8 cellular contexts compared by ENCODE assay signal in genomic region chr6:3456794-3457709, GRCh38. TPM values are rescaled to one million over a fixed set of nuclear protein-coding genes. Genes with fewer than 3 reads are reported as not detected.
DNase-seq lines count a peak whose midpoint lies in the region; ATAC-seq, FAIRE-seq and TF ChIP-seq lines count a peak whose summit lies in the region.

SLC22A23 (minus strand) TSS chr6:3457050; CDS start chr6:3456559, 491 bp downstream.

- intact Hi-C loops in Right ventricle myocardium superior (cut with DNase I) (loop anchor here (5.0 kb wide), 1 partner anchor 175 kb away; no protein-coding TSS in a partner anchor), pancreas (cut with DNase I) (loop anchor here in 1 of 3 donors (5.0 kb wide), 1 partner anchor 275 kb away; no protein-coding TSS in a partner anchor)

- no peaks in the 10 kb centered on the region for H3K36me3 ChIP-seq in RWPE2 (ENCODE audit: low read depth)
- H3K36me3 ChIP-seq in pancreas, result no peaks in the 10 kb centered on the region
- no peaks in the 10 kb centered on the region for H3K36me3 ChIP-seq in thymus (ENCODE audit: control insufficient read depth, insufficient read depth)

- H3K4me1 ChIP-seq in RWPE2 (ENCODE audit: insufficient read depth, poor library complexity, severe bottlenecking) (peaks cover 2% of the 10 kb centered on the region), pancreas (peaks cover 0 to 6% (median 6%) of the 10 kb centered on the region in 3 donors), thymus (ENCODE audit: control insufficient read depth, insufficient read depth, low read length) (peaks cover 15% of the 10 kb centered on the region)

- TF ChIP-seq CTCF in GM12872 (IDR thresholded peaks at IDR 0.05; ENCODE audit: insufficient read depth, low read depth, low read length), result peak; percentile 56; the same call in 2 of the 3 replicates
- peak; percentile 88 for TF ChIP-seq CTCF in RWPE2 (IDR thresholded peaks at IDR 0.05; ENCODE audit: poor library complexity, severe bottlenecking)
- peak; percentile 52 to 82 (median 74) for TF ChIP-seq CTCF in pancreas (IDR thresholded peaks at IDR 0.05)

- peak within 1 kb of the TSS; percentile 68 for H3K4me3 ChIP-seq in RWPE2 (ENCODE audit: severe bottlenecking)
- peak within 1 kb of the TSS; percentile 56 to 80 (median 64) for H3K4me3 ChIP-seq in pancreas
- peak within 1 kb of the TSS; percentile 66 for H3K4me3 ChIP-seq in thymus (ENCODE audit: low read length)

- no peaks in the 10 kb centered on the region for H3K27me3 ChIP-seq in RWPE2 (ENCODE audit: insufficient read depth, poor library complexity, severe bottlenecking)
- no peaks in the 10 kb centered on the region for H3K27me3 ChIP-seq in pancreas
- peaks cover 62% of the 10 kb centered on the region for H3K27me3 ChIP-seq in thymus (ENCODE audit: control insufficient read depth, insufficient read depth)

- peak; percentile 60 for ATAC-seq in RWPE2 (ENCODE audit: low read depth)
- ATAC-seq in Right ventricle myocardium superior (ENCODE audit: poor library complexity), result peak; percentile 92
- ATAC-seq in pancreas, result peak; percentile 77 to 88 (median 82)

- FAIRE-seq in pancreas (lab: Jason Lieb, UNC), result no peak

- 0 to 1% methylated on average over 61 to 114 of the region's 116 CpGs for WGBS in pancreas, 2 donors
- WGBS in thymus, result under 1% methylated on average over 112 of the region's 116 CpGs

- DNase-seq in HPDE6-E6E7 (ENCODE audit: extremely low spot score) (peak; percentile 75), RWPE2 (ENCODE audit: low spot score) (no peak), Right ventricle myocardium superior (peak; percentile 73), pancreas (peak; percentile 85 to 96 (median 90)), H4 (ENCODE audit: low spot score) (no peak)
- DNase-seq in activated naive CD4-positive, alpha-beta T cell treated with anti-CD3 and anti-CD28 coated beads, Interleukin-2, amount 50 U/mL, for 16 hours, result peak; percentile 81

- H3K27ac ChIP-seq in RWPE2 (ENCODE audit: poor library complexity, severe bottlenecking) (peak within 1 kb of the TSS; percentile 18), pancreas (peak within 1 kb of the TSS in 2 of 4 donors; percentile 22 to 46), thymus (ENCODE audit: low read depth) (peak within 1 kb of the TSS; percentile 25)

- H3K9me3 ChIP-seq in RWPE2 (ENCODE audit: severe bottlenecking), result no peaks in the 10 kb centered on the region
- H3K9me3 ChIP-seq in pancreas, result no peaks in the 10 kb centered on the region
- no peaks in the 10 kb centered on the region for H3K9me3 ChIP-seq in thymus (ENCODE audit: control insufficient read depth)

RNA-seq across cellular contexts. Expression of gene SLC22A23, which starts in this region (rescaled TPM):
- total RNA-seq in Right ventricle myocardium superior (5.4 TPM), pancreas (10 to 100 TPM; 12.6 to 27.9 (median 15.9) TPM)
- polyA plus RNA-seq in pancreas (1 to 10 TPM; 4.9 to 7.6 TPM), thymus (16.4 TPM)
- 1.9 and 2.6 TPM in 2 replicates for total RNA-seq in H4 (2014; rRNA removed; shearing (Covaris generic))

Comparison
In these comparisons a context has a peak if more than half of its experiments do, and no peak if none do; other contexts are left out.
1. DNase-seq: peak in HPDE6-E6E7 (single experiment), activated naive CD4-positive, alpha-beta T cell treated with anti-CD3 and anti-CD28 coated beads, Interleukin-2, amount 50 U/mL, for 16 hours (single experiment), Right ventricle myocardium superior (single experiment) and pancreas (6 of 6); none in RWPE2 (single experiment) and H4 (single experiment).
2. Peak in every context shown above with its lines, with median percentiles within 50 percentile points of each other: CTCF ChIP-seq, ATAC-seq and H3K4me3 ChIP-seq.